ENCODE assay signal across 14 cellular contexts in genomic region chr2:32977228-32977758, GRCh38. TPM values are rescaled to one million over a fixed set of nuclear protein-coding genes. Genes with fewer than 3 reads are reported as not detected.
A peak's percentile ranks its signal among the peaks of the same experiment; 100 is the strongest.
DNase-seq lines count a peak whose midpoint lies in the region; ATAC-seq and TF ChIP-seq lines count a peak whose summit lies in the region.
"Had no signal": no experiment of that assay in that cellular context is flagged by ENCODE, and none has a peak within 500 bp of the region (broad histone marks: within the 10 kb centered on the region; RNA-seq: fewer than 3 reads in every experiment).

No MANE protein-coding gene starts in this region.

- H3K4me1 ChIP-seq in RWPE2 (ENCODE audit: insufficient read depth, poor library complexity, severe bottlenecking) (peaks cover 3% of the 10 kb centered on the region), psoas muscle (no peaks in the 10 kb centered on the region)

- H3K36me3 Mint-ChIP-seq in activated T-cell treated with anti-CD3 and anti-CD28 coated beads, Interleukin-2, amount 50 U/mL, for 24 hours (ENCODE audit: low read depth): no peaks in the 10 kb centered on the region

- H3K27me3 ChIP-seq in RWPE2 (ENCODE audit: insufficient read depth, poor library complexity, severe bottlenecking): no peaks in the 10 kb centered on the region
- no peaks in the 10 kb centered on the region for H3K27me3 ChIP-seq in psoas muscle (ENCODE audit: insufficient read depth in 3 of 3, low read length in 2 of 3)

- intact Hi-C loops in Right ventricle myocardium inferior (cut with DNase I): loop anchor here (5.0 kb wide), 1 partner anchor 35 kb away; no protein-coding TSS in a partner anchor
- intact Hi-C loops in psoas muscle (cut with DNase I): no loop called here

- H3K4me3 Mint-ChIP-seq in activated T-cell treated with anti-CD3 and anti-CD28 coated beads, Interleukin-2, amount 50 U/mL, for 24 hours: no peak overlapping the region
- H3K4me3 Mint-ChIP-seq: stimulated activated naive CD8-positive, alpha-beta T cell treated with anti-CD3 and anti-CD28 coated beads, Interleukin-15, Interleukin-2, amounts not matched to agents 100 ng/mL and 50 ng/mL, for 24 hours had no signal

- H3K27me3 Mint-ChIP-seq in activated T-cell treated with anti-CD3 and anti-CD28 coated beads, Interleukin-2, amount 50 U/mL, for 24 hours: peaks cover 35% of the 10 kb centered on the region

- H3K9me3 ChIP-seq in RWPE2 (ENCODE audit: severe bottlenecking): no peaks in the 10 kb centered on the region
- no peaks in the 10 kb centered on the region for H3K9me3 ChIP-seq in psoas muscle

- H3K4me1 Mint-ChIP-seq in activated T-cell treated with anti-CD3 and anti-CD28 coated beads, Interleukin-2, amount 50 U/mL, for 24 hours (ENCODE audit: low read depth): no peaks in the 10 kb centered on the region

- 32 to 51% (median 37%) methylated on average over 6 of the region's 6 CpGs for WGBS in psoas muscle, 3 donors

- no peak overlapping the region for H3K27ac Mint-ChIP-seq in activated T-cell treated with anti-CD3 and anti-CD28 coated beads, Interleukin-2, amount 50 U/mL, for 24 hours
- H3K27ac Mint-ChIP-seq: stimulated activated naive CD8-positive, alpha-beta T cell treated with anti-CD3 and anti-CD28 coated beads, Interleukin-15, Interleukin-2, amounts not matched to agents 100 ng/mL and 50 ng/mL, for 24 hours had no signal

- ATAC-seq in RWPE2 (ENCODE audit: low read depth) (peak; percentile 100), Right ventricle myocardium inferior (peak; percentile 96), psoas muscle (peak; percentile 39 to 75 (median 56)), GM21423 (IDR thresholded peaks at IDR 0.05; ENCODE audit: unreplicated experiment) (no peak)

- H3K27ac ChIP-seq in RWPE2 (ENCODE audit: poor library complexity, severe bottlenecking) (no peak overlapping the region), psoas muscle (no peak overlapping the region)

- H3K9me3 Mint-ChIP-seq in activated T-cell treated with anti-CD3 and anti-CD28 coated beads, Interleukin-2, amount 50 U/mL, for 24 hours: peaks cover 11% of the 10 kb centered on the region
- H3K9me3 Mint-ChIP-seq: stimulated activated naive CD8-positive, alpha-beta T cell treated with anti-CD3 and anti-CD28 coated beads, Interleukin-15, Interleukin-2, amounts not matched to agents 100 ng/mL and 50 ng/mL, for 24 hours had no signal

- H3K4me3 ChIP-seq in RWPE2 (ENCODE audit: severe bottlenecking) (no peak overlapping the region), psoas muscle (no peak overlapping the region)

- DNase-seq in HUDEP-2 (lab: John Stamatoyannopoulos, UW; ENCODE audit: unreplicated experiment in 76 of 76) (peak in 74 of 76 experiments; percentile 8 to 92 (median 73)), RWPE2 (ENCODE audit: low spot score) (peak; percentile 88), Right ventricle myocardium inferior (ENCODE audit: missing footprints) (peak; percentile 75), psoas muscle (peak; percentile 49 to 63), medulla oblongata (ENCODE audit: extremely low spot score) (no peak), KBM-7 (no peak)
- no peak for DNase-seq in activated T-cell treated with anti-CD3 and anti-CD28 coated beads, Interleukin-2, amount 50 U/mL, for 24 hours
- DNase-seq: amniotic stem cell; GOT3; NCI-H510A; stimulated activated CD4-positive, alpha-beta T cell treated with anti-CD3 and anti-CD28 coated beads, Interleukin-15, amount 100 ng/mL, for 24 hours; T-helper 2 cell had no signal

- no peaks in the 10 kb centered on the region for H3K36me3 ChIP-seq in RWPE2 (ENCODE audit: low read depth)
- no peaks in the 10 kb centered on the region for H3K36me3 ChIP-seq in psoas muscle (ENCODE audit: insufficient read depth in 1 of 2, low read depth in 1 of 2)

- TF ChIP-seq CTCF in RWPE2 (IDR thresholded peaks at IDR 0.05; ENCODE audit: poor library complexity, severe bottlenecking): no peak
- TF ChIP-seq CTCF in psoas muscle (IDR thresholded peaks at IDR 0.05): no peak

- in situ Hi-C loops in KBM-7 (cut with MboI; ENCODE audit: low pct_unique_long_range_greater_than_20kb, low sequenced_read_pairs): no loop called here

RNA-seq across cellular contexts. Expression of gene LTBP1, which starts 30.5 kb away (rescaled TPM):
- total RNA-seq in Right ventricle myocardium inferior (90.4 TPM), psoas muscle (10 to 100 TPM in 3 of 4 donors, 1 to 10 TPM in 1; 9.5 to 26.8 (median 15.4) TPM)
- 1 to 10 TPM; 5.9 to 7.4 (median 7.3) TPM for polyA plus RNA-seq in psoas muscle

Comparison
In these comparisons a context has a peak if more than half of its experiments do, and no peak if none do; other contexts are left out.
1. DNase-seq: peak in HUDEP-2 (74 of 76), RWPE2 (single experiment), Right ventricle myocardium inferior (single experiment) and psoas muscle (2 of 2); none in activated T-cell treated with anti-CD3 and anti-CD28 coated beads, Interleukin-2, amount 50 U/mL, for 24 hours (single experiment), medulla oblongata (single experiment) and KBM-7 (single experiment).